In genomic region chr19:8446055-8446709, GRCh38 we compare ENCODE assay signal across 9 cellular contexts. TPM values are rescaled to one million over a fixed set of nuclear protein-coding genes. Genes with fewer than 3 reads are reported as not detected.
DNase-seq lines count a peak whose midpoint lies in the region; ATAC-seq, FAIRE-seq and TF ChIP-seq lines count a peak whose summit lies in the region.
"Had no signal": no experiment of that assay in that cellular context is flagged by ENCODE, and none has a peak within 500 bp of the region (broad histone marks: within the 10 kb centered on the region; RNA-seq: fewer than 3 reads in every experiment).

No MANE protein-coding gene starts in this region.

- H3K27me3 ChIP-seq in cardiac muscle cell (no peaks in the 10 kb centered on the region), K562 (ENCODE audit: control insufficient read depth in 2 of 2, insufficient read depth in 2 of 2, low read length in 2 of 2) (no peaks in the 10 kb centered on the region), upper lobe of right lung (no peaks in the 10 kb centered on the region)

- H3K4me1 ChIP-seq in cardiac muscle cell (ENCODE audit: low read depth) = peaks cover 32% of the 10 kb centered on the region
- peaks cover 23 to 38% of the 10 kb centered on the region in 2 experiments for H3K4me1 ChIP-seq in K562 (replicated peaks in 1 of 2; ENCODE audit: control insufficient read depth in 2 of 2, insufficient read depth in 2 of 2, low read length in 2 of 2)
- peaks cover 54% of the 10 kb centered on the region for H3K4me1 ChIP-seq in upper lobe of right lung

- peaks cover 36% of the 10 kb centered on the region for H4K20me1 ChIP-seq in K562 (replicated peaks; ENCODE audit: control insufficient read depth, insufficient read depth, low read length)

- TF ChIP-seq POLR2A in K562 (conservative IDR thresholded peaks at IDR 0.05) = no peak

- peak overlapping the region; percentile 94 for H3K27ac Mint-ChIP-seq in memory B cell

- no peak for FAIRE-seq in K562 (lab: Jason Lieb, UNC)

- BruUV-seq in K562 (replicated peaks; lab: Mats Ljungman, UMichigan) = no TSS peak

- H3K9me3 ChIP-seq in cardiac muscle cell (ENCODE audit: low read depth) (no peaks in the 10 kb centered on the region), K562 (replicated peaks; ENCODE audit: control insufficient read depth, insufficient read depth, low read depth, low read length) (no peaks in the 10 kb centered on the region), upper lobe of right lung (no peaks in the 10 kb centered on the region)

- ATAC-seq in K562 (no peak), memory B cell (ENCODE audit: low read depth) (no peak), upper lobe of right lung (no peak), HG03097 (IDR thresholded peaks at IDR 0.05; ENCODE audit: low FRiP score, unreplicated experiment) (no peak)

- TF ChIP-seq CTCF in cardiac muscle cell (IDR thresholded peaks at IDR 0.05; ENCODE audit: low read depth, low read length) = no peak
- no peak for TF ChIP-seq CTCF in K562 (IDR thresholded peaks at IDR 0.05 in 2 of 3, conservative IDR thresholded peaks at IDR 0.05 in 1 of 3; ENCODE audit: insufficient read depth in 2 of 3, low read depth in 1 of 3, low read length in 3 of 3)
- TF ChIP-seq CTCF in upper lobe of right lung (IDR thresholded peaks at IDR 0.05) = no peak

- H3K9me3 Mint-ChIP-seq in memory B cell = no peaks in the 10 kb centered on the region

- peaks cover 33% of the 10 kb centered on the region for H3K4me1 Mint-ChIP-seq in memory B cell

- H2AFZ ChIP-seq in K562 (ENCODE audit: low read depth, low read length) = no peak overlapping the region

- in situ Hi-C loops in K562 (cut with MboI) = no loop called here

- POLR2A ChIA-PET in K562 (lab: Yijun Ruan, JAX) = interaction anchor here (0.6 to 4.4 kb wide), 10 partner anchors 11 to 104 kb away, joined by 3 to 31 read pairs (median 4); partner anchors contain the start of gene ZNF414

- H3K4me3 ChIP-seq in cardiac muscle cell (peak overlapping the region; percentile 99), K562 (peak overlapping the region; percentile 96), upper lobe of right lung (peak overlapping the region; percentile 99)

- H3K9ac ChIP-seq in K562 (ENCODE audit: insufficient read depth in 1 of 2, low read depth in 2 of 2, low read length in 2 of 2) = peak overlapping the region; percentile 100

- H3K4me3 Mint-ChIP-seq in memory B cell = peak overlapping the region; percentile 91

- CTCF ChIA-PET in K562 (lab: Yijun Ruan, JAX; ENCODE audit: low intra/inter-chr PET ratio) = no interaction called here

- WGBS in K562 (ENCODE audit: insufficient coverage, low coverage, missing lambda C conversion rate) = 39% methylated on average over 16 of the region's 16 CpGs

- H3K27ac ChIP-seq in cardiac muscle cell = peak overlapping the region; percentile 99
- peak overlapping the region; percentile 98 for H3K27ac ChIP-seq in K562 (ENCODE audit: extremely low read depth, low read depth, low read length)
- peak overlapping the region; percentile 98 for H3K27ac ChIP-seq in upper lobe of right lung

- intact Hi-C loops in cardiac septum (cut with DNase I) (loop anchor here (5.0 kb wide), 1 partner anchor 34 kb away; the partner anchor contains the start of gene MARCHF2), K562 (cut with micrococcal nuclease) (no loop called here), upper lobe of right lung (cut with DNase I) (no loop called here)

- DNase-seq in cardiac muscle cell (ENCODE audit: low read depth in 1 of 2, low spot score in 1 of 2) (no peak), cardiac septum (ENCODE audit: low spot score) (no peak), K562 (ENCODE audit: extremely low read depth in 1 of 4, low spot score in 3 of 4) (no peak), memory B cell (ENCODE audit: low spot score in 2 of 2) (no peak), upper lobe of right lung (no peak), SW480 (ENCODE audit: low spot score) (no peak)
- no peak for DNase-seq in activated effector memory CD4-positive, alpha-beta T cell treated with anti-CD3 and anti-CD28 coated beads, Interleukin-2, amount 50 U/mL, for 16 hours

- no peaks in the 10 kb centered on the region for H3K27me3 Mint-ChIP-seq in memory B cell

- H3K79me2 ChIP-seq in K562 (ENCODE audit: control insufficient read depth, insufficient read depth, low read length) = peaks cover 63% of the 10 kb centered on the region

- H3K36me3 ChIP-seq in cardiac muscle cell (peaks cover 8% of the 10 kb centered on the region), K562 (ENCODE audit: control insufficient read depth, insufficient read depth, low read length) (peaks cover 41% of the 10 kb centered on the region), upper lobe of right lung (peaks cover 17% of the 10 kb centered on the region)

- TF ChIP-seq EP300 in K562 (IDR thresholded peaks at IDR 0.05; ENCODE audit: low read length) = no peak

- peaks cover 10% of the 10 kb centered on the region for H3K36me3 Mint-ChIP-seq in memory B cell

- peak overlapping the region; percentile 88 for H3K4me2 ChIP-seq in K562 (ENCODE audit: insufficient read depth, low read length)

- peaks cover 7% of the 10 kb centered on the region for H3K9me1 ChIP-seq in K562 (ENCODE audit: control insufficient read depth, insufficient read depth, low read length)

- TF ChIP-seq RAD21 in K562 (CRISPR knock-in tag; conservative IDR thresholded peaks at IDR 0.05 in 1 of 2, IDR thresholded peaks at IDR 0.05 in 1 of 2) = no peak

RNA-seq across cellular contexts. Expression of gene HNRNPM, which starts 1.4 kb away (rescaled TPM):
- total RNA-seq in cardiac muscle cell (79.1 and 103 TPM in 2 replicates), cardiac septum (102 TPM), K562 (2014; rRNA removed) (195 and 251 TPM in 2 replicates), K562 (2014; rRNA removed; fragmentation: Illumina TruSeq; extraction: Trizol) (130 and 168 TPM in 2 replicates), K562 (2015; rRNA removed; fragmentation: Illumina TruSeq; extraction: Trizol) (186 and 204 TPM in 2 replicates), K562 (2021) (283 and 340 TPM in 2 replicates), upper lobe of right lung (131 TPM)
- polyA plus RNA-seq in cardiac muscle cell (106 and 246 TPM in 2 replicates), K562 (2011; rRNA removed) (107 and 127 TPM in 2 replicates), K562 (2014; fragmentation: Illumina TruSeq; extraction: Trizol) (241 and 264 TPM in 2 replicates), K562 (2014; fragmentation: Nextera tagmentation; extraction: Ambion mirVana) (10 to 100 TPM; 11.1 to 13.1 TPM), K562 (2014; rRNA removed) (253 and 316 TPM in 2 replicates)
- 202 and 306 TPM in 2 replicates for total RNA-seq in K562 (2011; cell fraction: chromatin; rRNA removed; ENCODE audit: low replicate concordance)
- 151 and 162 TPM in 2 replicates for total RNA-seq in K562 (2011; cell fraction: nucleolus; rRNA removed)
- 214 and 325 TPM in 2 replicates for total RNA-seq in K562 (2011; cell fraction: nucleoplasm; rRNA removed)
- 113 and 356 TPM in 2 replicates for polyA plus RNA-seq in K562 (2011; cell fraction: cytosol; rRNA removed)
- 136 and 152 TPM in 2 replicates for polyA plus RNA-seq in K562 (2011; cell fraction: nucleus; rRNA removed)
- 189 and 403 TPM in 2 replicates for polyA plus RNA-seq in K562 (2012)
- polyA minus RNA-seq in K562 (2011; rRNA and poly(A)+ RNA removed) = 124 and 136 TPM in 2 replicates
- polyA minus RNA-seq in K562 (2011; cell fraction: cytosol; rRNA and poly(A)+ RNA removed) = 128 and 153 TPM in 2 replicates
- polyA minus RNA-seq in K562 (2011; cell fraction: nucleus; rRNA and poly(A)+ RNA removed) = 67.6 and 85.5 TPM in 2 replicates

RNA-seq across cellular contexts. Expression of gene MARCHF2, which starts 33.1 kb away (rescaled TPM):
- 118 and 139 TPM in 2 replicates for total RNA-seq in cardiac muscle cell
- 49.4 and 63.8 TPM in 2 replicates for polyA plus RNA-seq in cardiac muscle cell
- 84.3 TPM for total RNA-seq in cardiac septum
- 2.0 and 5.2 TPM in 2 replicates for total RNA-seq in K562 (2011; cell fraction: chromatin; rRNA removed; ENCODE audit: low replicate concordance)
- total RNA-seq in K562 (2011; cell fraction: nucleolus; rRNA removed) = 6.2 and 6.5 TPM in 2 replicates
- total RNA-seq in K562 (2011; cell fraction: nucleoplasm; rRNA removed) = 4.1 and 4.8 TPM in 2 replicates
- total RNA-seq in K562 (2014; rRNA removed) = 6.4 and 9.6 TPM in 2 replicates
- total RNA-seq in K562 (2014; rRNA removed; fragmentation: Illumina TruSeq; extraction: Trizol) = 1.2 and 1.9 TPM in 2 replicates
- 1.9 and 2.2 TPM in 2 replicates for total RNA-seq in K562 (2015; rRNA removed; fragmentation: Illumina TruSeq; extraction: Trizol)
- 4.1 and 4.2 TPM in 2 replicates for total RNA-seq in K562 (2021)
- polyA plus RNA-seq in K562 (2011; rRNA removed) = 2.2 and 3.1 TPM in 2 replicates
- polyA plus RNA-seq in K562 (2011; cell fraction: cytosol; rRNA removed) = 4.8 and 8.7 TPM in 2 replicates
- 2.6 and 6.9 TPM in 2 replicates for polyA plus RNA-seq in K562 (2011; cell fraction: nucleus; rRNA removed)
- polyA plus RNA-seq in K562 (2012) = 5.4 and 13.1 TPM in 2 replicates
- 2.0 and 3.3 TPM in 2 replicates for polyA plus RNA-seq in K562 (2014; fragmentation: Illumina TruSeq; extraction: Trizol)
- under 1 TPM; 0.39 to 0.41 TPM for polyA plus RNA-seq in K562 (2014; fragmentation: Nextera tagmentation; extraction: Ambion mirVana)
- 3.7 and 5.2 TPM in 2 replicates for polyA plus RNA-seq in K562 (2014; rRNA removed)
- polyA minus RNA-seq in K562 (2011; rRNA and poly(A)+ RNA removed) = 0.63 and 1.4 TPM in 2 replicates
- 3.6 and 3.8 TPM in 2 replicates for polyA minus RNA-seq in K562 (2011; cell fraction: cytosol; rRNA and poly(A)+ RNA removed)
- polyA minus RNA-seq in K562 (2011; cell fraction: nucleus; rRNA and poly(A)+ RNA removed) = 1.2 and 1.3 TPM in 2 replicates
- 58.7 TPM for total RNA-seq in upper lobe of right lung

RNA-seq across cellular contexts. Expression of gene RAB11B, which starts 56.0 kb away (rescaled TPM):
- total RNA-seq in cardiac muscle cell (51.7 and 58.5 TPM in 2 replicates), cardiac septum (132 TPM), K562 (2014; rRNA removed) (13.8 and 14.6 TPM in 2 replicates), K562 (2014; rRNA removed; fragmentation: Illumina TruSeq; extraction: Trizol) (2.1 and 2.9 TPM in 2 replicates), K562 (2015; rRNA removed; fragmentation: Illumina TruSeq; extraction: Trizol) (6.5 and 9.1 TPM in 2 replicates), K562 (2021) (71.0 and 72.3 TPM in 2 replicates), upper lobe of right lung (114 TPM)
- polyA plus RNA-seq in cardiac muscle cell (221 and 286 TPM in 2 replicates), K562 (2011; rRNA removed) (18.4 and 36.4 TPM in 2 replicates), K562 (2014; fragmentation: Illumina TruSeq; extraction: Trizol) (14.3 and 42.6 TPM in 2 replicates), K562 (2014; fragmentation: Nextera tagmentation; extraction: Ambion mirVana) (1 to 10 TPM in 1 of 2 experiments, under 1 TPM in 1; 0.74 to 1.0 TPM), K562 (2014; rRNA removed) (40.9 and 57.7 TPM in 2 replicates)
- total RNA-seq in K562 (2011; cell fraction: chromatin; rRNA removed; ENCODE audit: low replicate concordance) = 47.8 and 110 TPM in 2 replicates
- 74.5 and 92.6 TPM in 2 replicates for total RNA-seq in K562 (2011; cell fraction: nucleolus; rRNA removed)
- total RNA-seq in K562 (2011; cell fraction: nucleoplasm; rRNA removed) = 59.3 and 63.7 TPM in 2 replicates
- polyA plus RNA-seq in K562 (2011; cell fraction: cytosol; rRNA removed) = 33.8 and 40.2 TPM in 2 replicates
- polyA plus RNA-seq in K562 (2011; cell fraction: nucleus; rRNA removed) = 90.4 and 128 TPM in 2 replicates
- polyA plus RNA-seq in K562 (2012) = 99.8 and 107 TPM in 2 replicates
- 7.2 and 11.7 TPM in 2 replicates for polyA minus RNA-seq in K562 (2011; rRNA and poly(A)+ RNA removed)
- 35.4 and 57.5 TPM in 2 replicates for polyA minus RNA-seq in K562 (2011; cell fraction: cytosol; rRNA and poly(A)+ RNA removed)
- 20.2 and 28.5 TPM in 2 replicates for polyA minus RNA-seq in K562 (2011; cell fraction: nucleus; rRNA and poly(A)+ RNA removed)

RNA-seq across cellular contexts. Expression of gene PRAM1, which starts 56.3 kb away (rescaled TPM):
- total RNA-seq in cardiac muscle cell (0.33 and 1.2 TPM in 2 replicates), cardiac septum (0.62 TPM), K562 (2014; rRNA removed) (0.05 TPM in 1 of 2 replicates, not detected in the other), K562 (2014; rRNA removed; fragmentation: Illumina TruSeq; extraction: Trizol) (not detected in 2 replicates), K562 (2015; rRNA removed; fragmentation: Illumina TruSeq; extraction: Trizol) (not detected in 2 replicates), K562 (2021) (0.09 and 0.11 TPM in 2 replicates), upper lobe of right lung (31.3 TPM)
- polyA plus RNA-seq in cardiac muscle cell (0.22 and 1.2 TPM in 2 replicates), K562 (2011; rRNA removed) (not detected in 2 replicates), K562 (2014; fragmentation: Illumina TruSeq; extraction: Trizol) (0.07 TPM in 1 of 2 replicates, not detected in the other), K562 (2014; fragmentation: Nextera tagmentation; extraction: Ambion mirVana) (not detected), K562 (2014; rRNA removed) (not detected in 2 replicates)
- 0.69 TPM in 1 of 2 replicates, not detected in the other for total RNA-seq in K562 (2011; cell fraction: chromatin; rRNA removed; ENCODE audit: low replicate concordance)
- 0.39 TPM in 1 of 2 replicates, not detected in the other for total RNA-seq in K562 (2011; cell fraction: nucleolus; rRNA removed)
- not detected in 2 replicates for total RNA-seq in K562 (2011; cell fraction: nucleoplasm; rRNA removed)
- polyA plus RNA-seq in K562 (2011; cell fraction: cytosol; rRNA removed) = not detected in 2 replicates
- polyA plus RNA-seq in K562 (2011; cell fraction: nucleus; rRNA removed) = 0.26 TPM in 1 of 2 replicates, not detected in the other
- 0.08 TPM in 1 of 2 replicates, not detected in the other for polyA plus RNA-seq in K562 (2012)
- polyA minus RNA-seq in K562 (2011; rRNA and poly(A)+ RNA removed) = not detected in 2 replicates
- polyA minus RNA-seq in K562 (2011; cell fraction: cytosol; rRNA and poly(A)+ RNA removed) = not detected in 2 replicates
- polyA minus RNA-seq in K562 (2011; cell fraction: nucleus; rRNA and poly(A)+ RNA removed) = not detected in 2 replicates
- total RNA-seq: myocyte had no signal
